ENCODE assay signal across 9 cellular contexts in the genomic region with DNA sequence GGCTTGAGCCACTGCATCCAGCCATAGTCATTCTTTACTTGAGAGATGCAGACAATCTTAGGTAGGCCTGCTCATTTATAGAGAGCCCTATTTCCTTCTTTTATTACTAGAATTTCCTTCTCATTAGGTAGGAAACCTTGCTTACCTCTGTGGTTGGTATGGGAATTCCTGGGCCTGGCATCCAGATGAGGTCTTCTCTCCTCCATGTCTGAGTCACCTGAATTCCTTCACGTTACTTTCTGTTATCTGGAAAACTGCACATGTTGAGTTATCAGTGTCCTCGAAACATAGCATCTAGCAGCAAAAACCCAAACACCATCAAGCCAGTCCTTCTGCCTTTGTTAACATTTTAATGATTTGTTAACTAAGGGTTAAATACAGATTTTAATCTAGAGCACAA.
DNase-seq lines count a peak whose midpoint lies in the region; ATAC-seq and TF ChIP-seq lines count a peak whose summit lies in the region.
"Had no signal": no experiment of that assay in that cellular context is flagged by ENCODE, and none has a peak within 500 bp of the region (broad histone marks: within the 10 kb centered on the region; RNA-seq: fewer than 3 reads in every experiment).

No MANE protein-coding gene starts in this region.

- peaks cover 25 to 44% (median 42%) of the 10 kb centered on the region in 5 donors for H3K36me3 ChIP-seq in subcutaneous abdominal adipose tissue (ENCODE audit: control insufficient read depth in 5 of 5, insufficient read depth in 5 of 5, low read length in 5 of 5)

- no peak for ATAC-seq in HG03196 (IDR thresholded peaks at IDR 0.05; ENCODE audit: unreplicated experiment)

- H3K27me3 ChIP-seq in subcutaneous abdominal adipose tissue (ENCODE audit: control insufficient read depth in 5 of 5, insufficient read depth in 4 of 5, low read length in 5 of 5): peaks cover 0 to 3% (median 0%) of the 10 kb centered on the region in 5 donors
- H3K27me3 ChIP-seq: BE2C had no signal

- peak overlapping the region in 3 of 5 donors; percentile 20 to 97 (median 90) for H3K9ac ChIP-seq in subcutaneous abdominal adipose tissue (ENCODE audit: low read length in 5 of 5)

- H3K4me3 ChIP-seq in WI38 (ENCODE audit: low read depth, low read length) (peak overlapping the region; percentile 75), foreskin fibroblast (ENCODE audit: low read depth in 1 of 2, low read length in 2 of 2) (peak overlapping the region; percentile 98 to 100), subcutaneous abdominal adipose tissue (ENCODE audit: low read depth in 1 of 5, low read length in 5 of 5) (peak overlapping the region in 3 of 5 donors; percentile 2 to 99 (median 91))

- DNase-seq in activated CD8-positive, alpha-beta memory T cell treated with anti-CD3 and anti-CD28 coated beads, Interleukin-2, amount 50 U/mL, for 48 hours: peak; percentile 35
- DNase-seq in activated CD8-positive, alpha-beta memory T cell treated with anti-CD3 and anti-CD28 coated beads, Interleukin-2, amount 50 U/mL, for 4 hours: no peak
- DNase-seq in foreskin fibroblast (no peak), putamen (ENCODE audit: low spot score) (no peak), NCI-H69 (lab: John Stamatoyannopoulos, UW) (no peak)
- DNase-seq: BE2C had no signal

- TF ChIP-seq CTCF in WI38 (IDR thresholded peaks at IDR 0.05; ENCODE audit: low read depth, low read length): no peak
- TF ChIP-seq CTCF in foreskin fibroblast (IDR thresholded peaks at IDR 0.05; ENCODE audit: low read depth, low read length): no peak

- H3K27ac ChIP-seq in subcutaneous abdominal adipose tissue (ENCODE audit: low read depth, low read length): peak overlapping the region; percentile 97

- peaks cover 12 to 67% (median 49%) of the 10 kb centered on the region in 5 donors for H3K4me1 ChIP-seq in subcutaneous abdominal adipose tissue (ENCODE audit: control insufficient read depth in 5 of 5, insufficient read depth in 5 of 5, low read length in 5 of 5)

- H3K9me3 ChIP-seq in subcutaneous abdominal adipose tissue (ENCODE audit: control insufficient read depth in 5 of 5, low read length in 5 of 5): peaks cover 0 to 8% (median 3%) of the 10 kb centered on the region in 5 donors
- H3K9me3 ChIP-seq: BE2C had no signal
